ENCODE assay signal across 10 cellular contexts in the genomic region with DNA sequence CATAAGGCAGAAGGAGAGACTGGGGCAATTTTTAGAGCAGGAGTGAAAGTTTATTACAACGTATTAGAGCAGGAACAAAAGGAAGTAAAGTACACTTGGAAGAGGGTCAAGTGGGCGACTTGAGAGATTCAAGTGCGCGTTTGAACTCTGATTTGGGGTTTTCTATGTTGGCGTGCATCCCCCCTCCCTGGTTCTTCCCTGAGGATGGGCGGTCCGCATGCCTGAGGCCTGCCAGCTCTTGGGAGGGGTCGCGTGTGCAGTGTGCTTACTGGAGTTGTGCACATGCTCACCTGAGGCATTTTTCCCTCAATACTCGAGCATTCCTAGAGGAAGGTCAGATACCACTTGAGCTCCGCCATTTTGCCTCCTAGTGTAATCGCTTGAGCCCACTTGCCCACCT. TPM values are rescaled to one million over a fixed set of nuclear protein-coding genes. Genes with fewer than 3 reads are reported as not detected.
DNase-seq lines count a peak whose midpoint lies in the region; ATAC-seq, FAIRE-seq and TF ChIP-seq lines count a peak whose summit lies in the region.
"Had no signal": no experiment of that assay in that cellular context is flagged by ENCODE, and none has a peak within 500 bp of the region (broad histone marks: within the 10 kb centered on the region; RNA-seq: fewer than 3 reads in every experiment).

No MANE protein-coding gene starts in this region.

- in situ Hi-C loops in K562 (cut with MboI) = no loop called here

- H3K27me3 Mint-ChIP-seq in CD4-positive, alpha-beta memory T cell = no peaks in the 10 kb centered on the region

- POLR2A ChIA-PET in CD4-positive, alpha-beta memory T cell (lab: Charles Lee; ENCODE audit: partially characterized antibody) = interaction anchor here (1.4 to 4.7 kb wide), 4 partner anchors 10 to 173 kb away, joined by 6 to 44 read pairs (median 32); partner anchors contain the start of genes CHAC1, DLL4 and INO80
- POLR2A ChIA-PET in K562 (lab: Yijun Ruan, JAX) = interaction anchor here (0.6 to 3.6 kb wide), 5 partner anchors 9 to 834 kb away, joined by 3 to 17 read pairs (median 4); partner anchors contain the start of genes BMF and CHAC1

- no peaks in the 10 kb centered on the region for H3K9me3 Mint-ChIP-seq in CD4-positive, alpha-beta memory T cell

- peak overlapping the region; percentile 98; the same call in 1 of the 2 replicates for H2AFZ ChIP-seq in K562 (ENCODE audit: low read depth, low read length)

- H3K27ac ChIP-seq in CD4-positive, alpha-beta memory T cell (ENCODE audit: low read depth, low read length) = peak overlapping the region; percentile 64
- H3K27ac ChIP-seq in HL-60 (replicated peaks) (peak overlapping the region; percentile 91), K562 (ENCODE audit: extremely low read depth, low read depth, low read length) (no peak overlapping the region), neutrophil (no peak overlapping the region), pancreas (no peak overlapping the region)

- H3K36me3 Mint-ChIP-seq in CD4-positive, alpha-beta memory T cell = no peaks in the 10 kb centered on the region

- ATAC-seq in K562 (no peak), pancreas (no peak)

- no peaks in the 10 kb centered on the region for H3K27me3 ChIP-seq in CD4-positive, alpha-beta memory T cell (ENCODE audit: insufficient read depth, low read length)
- no peaks in the 10 kb centered on the region for H3K27me3 ChIP-seq in HL-60 (ENCODE audit: insufficient read depth, poor library complexity, severe bottlenecking)
- peaks cover 2 to 13% of the 10 kb centered on the region in 2 experiments; a peak in 3 of 5 replicates for H3K27me3 ChIP-seq in K562 (ENCODE audit: control insufficient read depth in 2 of 2, insufficient read depth in 2 of 2, low read length in 2 of 2)
- peaks cover 40% of the 10 kb centered on the region for H3K27me3 ChIP-seq in neutrophil
- no peaks in the 10 kb centered on the region for H3K27me3 ChIP-seq in pancreas

- TF ChIP-seq CTCF in HL-60 (IDR thresholded peaks at IDR 0.05; ENCODE audit: insufficient read depth, low read length) (no peak), K562 (IDR thresholded peaks at IDR 0.05 in 2 of 3, conservative IDR thresholded peaks at IDR 0.05 in 1 of 3; ENCODE audit: insufficient read depth in 2 of 3, low read depth in 1 of 3, low read length in 3 of 3) (no peak), neutrophil (IDR thresholded peaks at IDR 0.05) (no peak), pancreas (IDR thresholded peaks at IDR 0.05) (no peak)

- H3K9me1 ChIP-seq in K562 (ENCODE audit: control insufficient read depth, insufficient read depth, low read length) = no peaks in the 10 kb centered on the region

- no peak for FAIRE-seq in K562 (lab: Jason Lieb, UNC)
- no peak for FAIRE-seq in pancreas (lab: Jason Lieb, UNC)

- H3K4me1 ChIP-seq in CD4-positive, alpha-beta memory T cell (ENCODE audit: insufficient read depth, low read length) = peaks cover 27% of the 10 kb centered on the region
- H3K4me1 ChIP-seq in K562 (replicated peaks in 1 of 2; ENCODE audit: control insufficient read depth in 2 of 2, insufficient read depth in 2 of 2, low read length in 2 of 2) (peaks cover 5 to 24% of the 10 kb centered on the region in 2 experiments; a peak in 4 of 5 replicates), neutrophil (ENCODE audit: control insufficient read depth in 1 of 2, insufficient read depth in 1 of 2, low read depth in 1 of 2, low read length in 1 of 2) (peaks cover 26 to 28% of the 10 kb centered on the region in 2 experiments), pancreas (peaks cover 0 to 14% (median 0%) of the 10 kb centered on the region in 3 donors)

- H4K20me1 ChIP-seq in K562 (replicated peaks; ENCODE audit: control insufficient read depth, insufficient read depth, low read length) = no peaks in the 10 kb centered on the region

- no peaks in the 10 kb centered on the region for H3K9me3 ChIP-seq in CD4-positive, alpha-beta memory T cell (ENCODE audit: control insufficient read depth in 1 of 2, low read length in 2 of 2)
- H3K9me3 ChIP-seq in K562 (replicated peaks; ENCODE audit: control insufficient read depth, insufficient read depth, low read depth, low read length) = no peaks in the 10 kb centered on the region
- H3K9me3 ChIP-seq in neutrophil = no peaks in the 10 kb centered on the region
- no peaks in the 10 kb centered on the region for H3K9me3 ChIP-seq in pancreas

- peak overlapping the region; percentile 75 to 87 (median 84) for H3K4me3 Mint-ChIP-seq in CD4-positive, alpha-beta memory T cell

- no peaks in the 10 kb centered on the region for H3K36me3 ChIP-seq in CD4-positive, alpha-beta memory T cell (ENCODE audit: insufficient read depth, low read length)
- H3K36me3 ChIP-seq in K562 (ENCODE audit: control insufficient read depth, insufficient read depth, low read length) = no peaks in the 10 kb centered on the region
- no peaks in the 10 kb centered on the region for H3K36me3 ChIP-seq in neutrophil
- H3K36me3 ChIP-seq in pancreas = no peaks in the 10 kb centered on the region

- 67% methylated on average over 12 of the region's 12 CpGs for WGBS in K562 (ENCODE audit: insufficient coverage, low coverage, missing lambda C conversion rate)
- WGBS in pancreas, 2 donors = 66 to 72% methylated on average over 12 of the region's 12 CpGs

- no peak for TF ChIP-seq POLR2A in K562 (conservative IDR thresholded peaks at IDR 0.05)

- no peaks in the 10 kb centered on the region for H3K79me2 ChIP-seq in K562 (ENCODE audit: control insufficient read depth, insufficient read depth, low read length)

- H3K4me2 ChIP-seq in K562 (ENCODE audit: insufficient read depth, low read length) = no peak overlapping the region

- CTCF ChIA-PET in CD4-positive, alpha-beta memory T cell (lab: Charles Lee; ENCODE audit: partially characterized antibody) = interaction anchor here (0.8 to 6.4 kb wide), 19 partner anchors 10 to 493 kb away, joined by 3 to 54 read pairs (median 4); partner anchors contain the start of genes CHAC1, CHP1, DLL4 and VPS18
- CTCF ChIA-PET in K562 (lab: Yijun Ruan, JAX; ENCODE audit: low intra/inter-chr PET ratio) = no interaction called here

- TF ChIP-seq RAD21 in K562 (CRISPR knock-in tag; conservative IDR thresholded peaks at IDR 0.05 in 1 of 2, IDR thresholded peaks at IDR 0.05 in 1 of 2) = no peak

- TF ChIP-seq EP300 in K562 (IDR thresholded peaks at IDR 0.05; ENCODE audit: low read length) = no peak

- peak overlapping the region in 6 of 7 donors; percentile 11 to 94 (median 86) for H3K27ac Mint-ChIP-seq in CD4-positive, alpha-beta memory T cell

- peak overlapping the region; percentile 58 to 83 for H3K4me3 ChIP-seq in CD4-positive, alpha-beta memory T cell (ENCODE audit: low read length in 2 of 2)
- H3K4me3 ChIP-seq in HL-60 (replicated peaks; ENCODE audit: insufficient read depth, low read length) = peak overlapping the region; percentile 55
- H3K4me3 ChIP-seq in K562 = no peak overlapping the region
- H3K4me3 ChIP-seq in neutrophil (ENCODE audit: low read depth in 1 of 2, low read length in 1 of 2) = peak overlapping the region; percentile 78 to 86
- no peak overlapping the region for H3K4me3 ChIP-seq in pancreas

- peaks cover 13 to 40% (median 31%) of the 10 kb centered on the region in 4 donors for H3K4me1 Mint-ChIP-seq in CD4-positive, alpha-beta memory T cell

- no TSS peak for BruUV-seq in K562 (replicated peaks; lab: Mats Ljungman, UMichigan)

- H3K9ac ChIP-seq in K562 (ENCODE audit: insufficient read depth in 1 of 2, low read depth in 2 of 2, low read length in 2 of 2) = peak overlapping the region in 1 of 2 experiments; percentile 19; a peak in 1 of 4 replicates

- DNase-seq in CD4-positive, alpha-beta memory T cell = no peak
- DNase-seq in HL-60 (ENCODE audit: low read depth in 1 of 2, low spot score in 1 of 2) (no peak), K562 (ENCODE audit: extremely low read depth in 1 of 4, low spot score in 3 of 4) (no peak), NCI-H345 (lab: John Stamatoyannopoulos, UW) (no peak), pancreas (no peak), SHP77 (lab: John Stamatoyannopoulos, UW) (no peak), SHP77 treated with DMSO at 0.1 percent for 48 hours (lab: John Stamatoyannopoulos, UW) (no peak)
- DNase-seq: activated effector memory CD4-positive, alpha-beta T cell treated with Interleukin-2 at 50 U/mL for 16 hours; NCI-H446 treated with DMSO at 0.1 percent for 48 hours had no signal

- intact Hi-C loops in CD4-positive, alpha-beta memory T cell (cut with micrococcal nuclease) = loop anchor here (1.0 to 5.0 kb wide), 2 partner anchors 10 to 174 kb away; partner anchors contain the start of genes CHAC1 and INO80
- intact Hi-C loops in K562 (cut with micrococcal nuclease) (no loop called here), pancreas (cut with DNase I) (no loop called here)

RNA-seq across cellular contexts. Expression of gene CHAC1, which starts 10.4 kb away (rescaled TPM):
- 1 to 10 TPM; 1.2 TPM for total RNA-seq in CD4-positive, alpha-beta memory T cell
- polyA plus RNA-seq in CD4-positive, alpha-beta memory T cell = under 1 TPM; 0.24 to 0.43 TPM
- 6.0 and 19.1 TPM in 2 replicates for total RNA-seq in K562 (2011; cell fraction: chromatin; rRNA removed; ENCODE audit: low replicate concordance)
- 22.9 and 29.7 TPM in 2 replicates for total RNA-seq in K562 (2011; cell fraction: nucleolus; rRNA removed)
- 12.4 and 15.8 TPM in 2 replicates for total RNA-seq in K562 (2011; cell fraction: nucleoplasm; rRNA removed)
- total RNA-seq in K562 (2014; rRNA removed) = 33.2 and 36.8 TPM in 2 replicates
- 6.3 and 7.5 TPM in 2 replicates for total RNA-seq in K562 (2014; rRNA removed; fragmentation: Illumina TruSeq; extraction: Trizol)
- total RNA-seq in K562 (2015; rRNA removed; fragmentation: Illumina TruSeq; extraction: Trizol) = 0.19 and 0.47 TPM in 2 replicates
- 29.6 and 33.3 TPM in 2 replicates for total RNA-seq in K562 (2021)
- polyA plus RNA-seq in K562 (2011; rRNA removed) = 7.1 and 16.0 TPM in 2 replicates
- polyA plus RNA-seq in K562 (2011; cell fraction: cytosol; rRNA removed) = 20.6 and 22.9 TPM in 2 replicates
- polyA plus RNA-seq in K562 (2011; cell fraction: nucleus; rRNA removed) = 10.7 and 11.2 TPM in 2 replicates
- polyA plus RNA-seq in K562 (2012) = 2.9 and 41.9 TPM in 2 replicates
- 15.1 and 32.3 TPM in 2 replicates for polyA plus RNA-seq in K562 (2014; fragmentation: Illumina TruSeq; extraction: Trizol)
- polyA plus RNA-seq in K562 (2014; fragmentation: Nextera tagmentation; extraction: Ambion mirVana) = 1 to 10 TPM; 2.5 to 4.4 TPM
- polyA plus RNA-seq in K562 (2014; rRNA removed) = 33.6 and 39.0 TPM in 2 replicates
- 3.5 and 5.5 TPM in 2 replicates for polyA minus RNA-seq in K562 (2011; rRNA and poly(A)+ RNA removed)
- 4.1 and 13.5 TPM in 2 replicates for polyA minus RNA-seq in K562 (2011; cell fraction: cytosol; rRNA and poly(A)+ RNA removed)
- polyA minus RNA-seq in K562 (2011; cell fraction: nucleus; rRNA and poly(A)+ RNA removed) = 5.0 and 7.7 TPM in 2 replicates
- 10 to 100 TPM in 1 of 6 donors, 1 to 10 TPM in 4, under 1 TPM in 1; 0.40 to 90.5 (median 2.2) TPM for total RNA-seq in pancreas
- 1 to 10 TPM; 2.5 to 6.1 TPM for polyA plus RNA-seq in pancreas

RNA-seq across cellular contexts. Expression of gene DLL4, which starts 13.7 kb away (rescaled TPM):
- total RNA-seq in CD4-positive, alpha-beta memory T cell = not detected
- polyA plus RNA-seq in CD4-positive, alpha-beta memory T cell = not detected
- total RNA-seq in K562 (2011; cell fraction: chromatin; rRNA removed; ENCODE audit: low replicate concordance) = 3.0 and 5.4 TPM in 2 replicates
- total RNA-seq in K562 (2011; cell fraction: nucleolus; rRNA removed) = 5.5 and 6.0 TPM in 2 replicates
- total RNA-seq in K562 (2011; cell fraction: nucleoplasm; rRNA removed) = 2.8 and 3.7 TPM in 2 replicates
- 0.59 and 0.78 TPM in 2 replicates for total RNA-seq in K562 (2014; rRNA removed)
- 0.26 and 0.40 TPM in 2 replicates for total RNA-seq in K562 (2014; rRNA removed; fragmentation: Illumina TruSeq; extraction: Trizol)
- total RNA-seq in K562 (2015; rRNA removed; fragmentation: Illumina TruSeq; extraction: Trizol) = 0.43 and 0.60 TPM in 2 replicates
- 1.1 and 1.3 TPM in 2 replicates for total RNA-seq in K562 (2021)
- 0.40 and 0.77 TPM in 2 replicates for polyA plus RNA-seq in K562 (2011; rRNA removed)
- polyA plus RNA-seq in K562 (2011; cell fraction: cytosol; rRNA removed) = 0.46 and 0.75 TPM in 2 replicates
- 2.3 and 2.4 TPM in 2 replicates for polyA plus RNA-seq in K562 (2011; cell fraction: nucleus; rRNA removed)
- polyA plus RNA-seq in K562 (2012) = 0.30 and 0.60 TPM in 2 replicates
- polyA plus RNA-seq in K562 (2014; fragmentation: Illumina TruSeq; extraction: Trizol) = 0.42 and 0.62 TPM in 2 replicates
- under 1 TPM in 1 of 2 experiments, not detected in 1; 0.04 TPM for polyA plus RNA-seq in K562 (2014; fragmentation: Nextera tagmentation; extraction: Ambion mirVana)
- polyA plus RNA-seq in K562 (2014; rRNA removed) = 0.30 and 0.89 TPM in 2 replicates
- 0.53 and 0.54 TPM in 2 replicates for polyA minus RNA-seq in K562 (2011; rRNA and poly(A)+ RNA removed)
- polyA minus RNA-seq in K562 (2011; cell fraction: cytosol; rRNA and poly(A)+ RNA removed) = 0.57 and 0.64 TPM in 2 replicates
- polyA minus RNA-seq in K562 (2011; cell fraction: nucleus; rRNA and poly(A)+ RNA removed) = 2.0 and 3.0 TPM in 2 replicates
- 1 to 10 TPM; 1.3 to 4.5 (median 1.9) TPM for total RNA-seq in pancreas
- polyA plus RNA-seq in pancreas = 1 to 10 TPM; 2.6 to 4.8 TPM

RNA-seq across cellular contexts. Expression of gene VPS18, which starts 48.6 kb away (rescaled TPM):
- total RNA-seq in CD4-positive, alpha-beta memory T cell = 10 to 100 TPM; 18.4 to 20.3 TPM
- polyA plus RNA-seq in CD4-positive, alpha-beta memory T cell = 10 to 100 TPM; 14.6 to 21.6 TPM
- 9.0 and 33.9 TPM in 2 replicates for total RNA-seq in K562 (2011; cell fraction: chromatin; rRNA removed; ENCODE audit: low replicate concordance)
- 25.9 and 30.9 TPM in 2 replicates for total RNA-seq in K562 (2011; cell fraction: nucleolus; rRNA removed)
- total RNA-seq in K562 (2011; cell fraction: nucleoplasm; rRNA removed) = 9.9 and 14.4 TPM in 2 replicates
- total RNA-seq in K562 (2014; rRNA removed) (17.3 and 20.0 TPM in 2 replicates), K562 (2014; rRNA removed; fragmentation: Illumina TruSeq; extraction: Trizol) (4.3 and 5.3 TPM in 2 replicates), K562 (2015; rRNA removed; fragmentation: Illumina TruSeq; extraction: Trizol) (14.6 and 14.7 TPM in 2 replicates), K562 (2021) (19.9 and 20.8 TPM in 2 replicates), pancreas (10 to 100 TPM in 1 of 6 donors, 1 to 10 TPM in 5; 4.4 to 12.5 (median 6.5) TPM)
- polyA plus RNA-seq in K562 (2011; rRNA removed) (5.9 and 9.0 TPM in 2 replicates), K562 (2014; fragmentation: Illumina TruSeq; extraction: Trizol) (9.5 and 11.8 TPM in 2 replicates), K562 (2014; fragmentation: Nextera tagmentation; extraction: Ambion mirVana) (under 1 TPM; 0.73 to 0.88 TPM), K562 (2014; rRNA removed) (8.5 and 9.9 TPM in 2 replicates), pancreas (1 to 10 TPM; 6.8 to 9.4 TPM)
- 8.9 and 18.1 TPM in 2 replicates for polyA plus RNA-seq in K562 (2011; cell fraction: cytosol; rRNA removed)
- polyA plus RNA-seq in K562 (2011; cell fraction: nucleus; rRNA removed) = 9.1 and 13.6 TPM in 2 replicates
- polyA plus RNA-seq in K562 (2012) = 14.0 and 19.3 TPM in 2 replicates
- 15.1 and 21.7 TPM in 2 replicates for polyA minus RNA-seq in K562 (2011; rRNA and poly(A)+ RNA removed)
- polyA minus RNA-seq in K562 (2011; cell fraction: cytosol; rRNA and poly(A)+ RNA removed) = 17.4 and 23.2 TPM in 2 replicates
- 7.5 and 10.6 TPM in 2 replicates for polyA minus RNA-seq in K562 (2011; cell fraction: nucleus; rRNA and poly(A)+ RNA removed)

Comparison
In these comparisons a context has a peak if more than half of its experiments do, and no peak if none do; other contexts are left out.
1. H3K27ac ChIP-seq: peak in CD4-positive, alpha-beta memory T cell (single experiment) and HL-60 (single experiment); none in K562 (single experiment), neutrophil (single experiment) and pancreas (0 of 4).
2. H3K4me3 ChIP-seq: peak in CD4-positive, alpha-beta memory T cell (2 of 2), HL-60 (single experiment) and neutrophil (2 of 2); none in K562 (single experiment) and pancreas (0 of 4).